39 cellular contexts compared by ENCODE assay signal in genomic region chr11:124424384-124424921, GRCh38. TPM values are rescaled to one million over a fixed set of nuclear protein-coding genes. Genes with fewer than 3 reads are reported as not detected.
"Had no signal": no experiment of that assay in that cellular context is flagged by ENCODE, and none has a peak within 500 bp of the region (broad histone marks: within the 10 kb centered on the region; RNA-seq: fewer than 3 reads in every experiment).

A gene with protein sequence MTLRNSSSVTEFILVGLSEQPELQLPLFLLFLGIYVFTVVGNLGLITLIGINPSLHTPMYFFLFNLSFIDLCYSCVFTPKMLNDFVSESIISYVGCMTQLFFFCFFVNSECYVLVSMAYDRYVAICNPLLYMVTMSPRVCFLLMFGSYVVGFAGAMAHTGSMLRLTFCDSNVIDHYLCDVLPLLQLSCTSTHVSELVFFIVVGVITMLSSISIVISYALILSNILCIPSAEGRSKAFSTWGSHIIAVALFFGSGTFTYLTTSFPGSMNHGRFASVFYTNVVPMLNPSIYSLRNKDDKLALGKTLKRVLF (minus strand): TSS chr11:124424871. CDS start chr11:124424871, 0 bp downstream.

- H3K4me1 Mint-ChIP-seq: activated B cell treated with CpG ODN at 0.5 μM for 24 hours; activated CD4-positive, alpha-beta T cell treated with anti-CD3 and anti-CD28 coated beads, Interleukin-2, amount 10 ng/mL, durations not matched to agents 24 days and 14 days; activated naive CD8-positive, alpha-beta T cell treated with anti-CD3 and anti-CD28 coated beads for 36 hours; activated T-helper 17 cell treated with anti-CD3 and anti-CD28 coated beads, Interleukin-2, amount 50 U/mL, for 72 hours had no signal

- H3K4me3 Mint-ChIP-seq: activated B cell treated with CpG ODN at 0.5 μM for 24 hours; activated CD4-positive, alpha-beta memory T cell treated with anti-CD3 and anti-CD28 coated beads for 36 hours; activated CD4-positive, alpha-beta T cell treated with anti-CD3 and anti-CD28 coated beads, Interleukin-2, amount 10 ng/mL, durations not matched to agents 24 days and 14 days; activated CD8-positive, alpha-beta T cell treated with anti-CD3 and anti-CD28 coated beads for 36 hours; activated naive CD4-positive, alpha-beta T cell treated with anti-CD3 and anti-CD28 coated beads for 36 hours; activated naive CD8-positive, alpha-beta T cell treated with anti-CD3 and anti-CD28 coated beads for 36 hours; activated T-cell treated with anti-CD3 and anti-CD28 coated beads, Interleukin-2, amount 50 U/mL, for 4 hours; activated T-cell treated with anti-CD3 and anti-CD28 coated beads, Interleukin-2, amount 50 U/mL, for 72 hours; activated T-helper 1 cell treated with anti-CD3 and anti-CD28 coated beads, Interleukin-12 subunit alpha, Interleukin-12 subunit beta, Interleukin-2, Interleukin-4 antibody, amounts not matched to agents 30 ng/mL and 10 ng/mL and 1 ng/mL, durations not matched to agents 14 hours and 24 hours and 36 hours; activated T-helper 17 cell treated with anti-CD3 and anti-CD28 coated beads, Interleukin-2, amount 50 U/mL, for 72 hours; T-helper 1 cell treated with Interleukin-12 subunit alpha and Interleukin-12 subunit beta and Interleukin-4 antibody, amounts not matched to agents 30 μg/mL and 1 μg/mL, for 36 hours; T-helper 2 cell treated with Interferon-gamma antibody and Interleukin-4, amounts not matched to agents 5 μg/mL and 100 μg/mL, for 36 hours had no signal

- H3K9me3 Mint-ChIP-seq: activated CD4-positive, alpha-beta T cell treated with anti-CD3 and anti-CD28 coated beads, Interleukin-2, amount 10 ng/mL, durations not matched to agents 24 days and 14 days; activated CD8-positive, alpha-beta T cell treated with anti-CD3 and anti-CD28 coated beads for 36 hours; activated naive CD4-positive, alpha-beta T cell treated with anti-CD3 and anti-CD28 coated beads for 36 hours; activated T-cell treated with anti-CD3 and anti-CD28 coated beads, Interleukin-2, amount 50 U/mL, for 72 hours had no signal

- H3K36me3 ChIP-seq: adrenal gland, brain microvascular endothelial cell, breast epithelium had no signal

- DNase-seq: activated B cell treated with CpG ODN at 0.5 μM for 24 hours; activated CD4-positive, alpha-beta memory T cell treated with anti-CD3 and anti-CD28 coated beads for 36 hours; activated CD4-positive, alpha-beta T cell treated with anti-CD3 and anti-CD28 coated beads for 4 hours; activated CD4-positive, alpha-beta T cell treated with anti-CD3 and anti-CD28 coated beads, Interleukin-2, amount 10 ng/mL, durations not matched to agents 24 days and 14 days; activated CD4-positive, alpha-beta T cell treated with anti-CD3 and anti-CD28 coated beads, Interleukin-2, amount 50 U/mL, for 1 hour; activated CD4-positive, alpha-beta T cell treated with anti-CD3 and anti-CD28 coated beads, Interleukin-2, amount 50 U/mL, for 4 hours; activated CD4-positive, CD25-positive, alpha-beta regulatory T cell treated with anti-CD3 and anti-CD28 coated beads, Interleukin-2, amount 50 U/mL, for 72 hours; activated CD8-positive, alpha-beta memory T cell treated with anti-CD3 and anti-CD28 coated beads, Interleukin-2, amount 50 U/mL, for 4 hours; activated CD8-positive, alpha-beta T cell treated with anti-CD3 and anti-CD28 coated beads for 36 hours; activated effector memory CD4-positive, alpha-beta T cell treated with anti-CD3 and anti-CD28 coated beads, Interleukin-2, amount 50 U/mL, for 16 hours; activated gamma-delta T cell treated with Interleukin-2 at 50 U/mL for 16 hours; activated naive CD4-positive, alpha-beta T cell; activated naive CD4-positive, alpha-beta T cell treated with anti-CD3 and anti-CD28 coated beads for 36 hours; activated naive CD4-positive, alpha-beta T cell treated with anti-CD3 and anti-CD28 coated beads, Interleukin-2, amount 50 U/mL, for 16 hours; activated naive CD8-positive, alpha-beta T cell treated with anti-CD3 and anti-CD28 coated beads for 36 hours; activated T-cell treated with anti-CD3 and anti-CD28 coated beads for 4 hours; activated T-cell treated with anti-CD3 and anti-CD28 coated beads, Interleukin-2, amount 50 U/mL, for 1 hour; activated T-cell treated with anti-CD3 and anti-CD28 coated beads, Interleukin-2, amount 50 U/mL, for 4 hours; activated T-cell treated with anti-CD3 and anti-CD28 coated beads, Interleukin-2, amount 50 U/mL, for 72 hours; adrenal gland; amniotic stem cell; aorta; body of pancreas; brain microvascular endothelial cell; central memory CD4-positive, alpha-beta T cell; T-helper 2 cell; T-helper 9 cell had no signal

- H3K27me3 ChIP-seq: body of pancreas, brain microvascular endothelial cell had no signal

- H3K9me3 ChIP-seq: adrenal gland, body of pancreas, breast epithelium had no signal

- H3K36me3 Mint-ChIP-seq: activated CD4-positive, alpha-beta memory T cell treated with anti-CD3 and anti-CD28 coated beads for 36 hours; activated naive CD4-positive, alpha-beta T cell treated with anti-CD3 and anti-CD28 coated beads, Interleukin-2, amount 50 U/mL, for 72 hours; activated naive CD8-positive, alpha-beta T cell treated with anti-CD3 and anti-CD28 coated beads for 36 hours had no signal

- H3K27ac Mint-ChIP-seq: activated B cell treated with CpG ODN at 0.5 μM for 24 hours; activated CD4-positive, alpha-beta memory T cell treated with anti-CD3 and anti-CD28 coated beads for 36 hours; activated CD4-positive, alpha-beta T cell treated with anti-CD3 and anti-CD28 coated beads, Interleukin-2, amount 10 ng/mL, durations not matched to agents 24 days and 14 days; activated CD8-positive, alpha-beta T cell treated with anti-CD3 and anti-CD28 coated beads for 36 hours; activated naive CD4-positive, alpha-beta T cell treated with anti-CD3 and anti-CD28 coated beads for 36 hours; activated naive CD8-positive, alpha-beta T cell treated with anti-CD3 and anti-CD28 coated beads for 36 hours; activated T-cell treated with anti-CD3 and anti-CD28 coated beads, Interleukin-2, amount 50 U/mL, for 72 hours; activated T-helper 1 cell treated with anti-CD3 and anti-CD28 coated beads, Interleukin-12 subunit alpha, Interleukin-12 subunit beta, Interleukin-2, Interleukin-4 antibody, amounts not matched to agents 30 ng/mL and 10 ng/mL and 1 ng/mL, durations not matched to agents 14 hours and 24 hours and 36 hours; activated T-helper 17 cell treated with anti-CD3 and anti-CD28 coated beads, Interleukin-2, amount 50 U/mL, for 72 hours; T-helper 1 cell treated with Interleukin-12 subunit alpha and Interleukin-12 subunit beta and Interleukin-4 antibody, amounts not matched to agents 30 μg/mL and 1 μg/mL, for 36 hours; T-helper 2 cell treated with Interferon-gamma antibody and Interleukin-4, amounts not matched to agents 5 μg/mL and 100 μg/mL, for 36 hours had no signal

- H3K4me3 ChIP-seq: adrenal gland, body of pancreas, breast epithelium had no signal

- H3K27ac ChIP-seq: adrenal gland, body of pancreas, brain microvascular endothelial cell, breast epithelium, VCaP had no signal

- FAIRE-seq: astrocyte, TTC549 had no signal

- H3K4me1 ChIP-seq: adrenal gland, body of pancreas, breast epithelium had no signal

- ATAC-seq: activated CD8-positive, alpha-beta T cell treated with anti-CD3 and anti-CD28 coated beads for 36 hours; activated naive CD4-positive, alpha-beta T cell treated with anti-CD3 and anti-CD28 coated beads, Interleukin-2, amount 50 U/mL, for 72 hours; activated T-cell treated with anti-CD3 and anti-CD28 coated beads, Interleukin-2, amount 50 U/mL, for 4 hours; activated T-cell treated with anti-CD3 and anti-CD28 coated beads, Interleukin-2, amount 50 U/mL, for 72 hours; activated T-helper 17 cell treated with anti-CD3 and anti-CD28 coated beads, Interleukin-2, amount 50 U/mL, for 72 hours; body of pancreas had no signal

RNA-seq across cellular contexts. Expression of the gene that starts here (rescaled TPM):
- total RNA-seq: activated B cell treated with CpG ODN at 0.5 μM for 24 hours; activated CD4-positive, alpha-beta memory T cell treated with anti-CD3 and anti-CD28 coated beads for 36 hours; activated CD4-positive, alpha-beta T cell treated with anti-CD3 and anti-CD28 coated beads, Interleukin-2, amount 10 ng/mL, durations not matched to agents 24 days and 14 days; activated CD8-positive, alpha-beta memory T cell treated with anti-CD3 and anti-CD28 coated beads for 36 hours; activated CD8-positive, alpha-beta T cell treated with anti-CD3 and anti-CD28 coated beads for 36 hours; activated naive CD4-positive, alpha-beta T cell treated with anti-CD3 and anti-CD28 coated beads for 36 hours; activated naive CD4-positive, alpha-beta T cell treated with anti-CD3 and anti-CD28 coated beads, Interleukin-2, amount 50 U/mL, for 72 hours; activated naive CD8-positive, alpha-beta T cell treated with anti-CD3 and anti-CD28 coated beads for 36 hours; activated T-cell treated with anti-CD3 and anti-CD28 coated beads, Interleukin-2, amount 50 U/mL, for 4 hours; activated T-cell treated with anti-CD3 and anti-CD28 coated beads, Interleukin-2, amount 50 U/mL, for 72 hours; activated T-helper 1 cell treated with anti-CD3 and anti-CD28 coated beads, Interleukin-12 subunit alpha, Interleukin-12 subunit beta, Interleukin-2, Interleukin-4 antibody, amounts not matched to agents 30 ng/mL and 10 ng/mL and 1 ng/mL, durations not matched to agents 14 hours and 24 hours and 36 hours; activated T-helper 17 cell treated with anti-CD3 and anti-CD28 coated beads, Interleukin-2, amount 50 U/mL, for 72 hours; adrenal gland; aorta; astrocyte; body of pancreas; breast epithelium; cardiac septum; cerebellum had no signal
- polyA plus RNA-seq: adrenal gland, aorta had no signal
